In the genomic region with DNA sequence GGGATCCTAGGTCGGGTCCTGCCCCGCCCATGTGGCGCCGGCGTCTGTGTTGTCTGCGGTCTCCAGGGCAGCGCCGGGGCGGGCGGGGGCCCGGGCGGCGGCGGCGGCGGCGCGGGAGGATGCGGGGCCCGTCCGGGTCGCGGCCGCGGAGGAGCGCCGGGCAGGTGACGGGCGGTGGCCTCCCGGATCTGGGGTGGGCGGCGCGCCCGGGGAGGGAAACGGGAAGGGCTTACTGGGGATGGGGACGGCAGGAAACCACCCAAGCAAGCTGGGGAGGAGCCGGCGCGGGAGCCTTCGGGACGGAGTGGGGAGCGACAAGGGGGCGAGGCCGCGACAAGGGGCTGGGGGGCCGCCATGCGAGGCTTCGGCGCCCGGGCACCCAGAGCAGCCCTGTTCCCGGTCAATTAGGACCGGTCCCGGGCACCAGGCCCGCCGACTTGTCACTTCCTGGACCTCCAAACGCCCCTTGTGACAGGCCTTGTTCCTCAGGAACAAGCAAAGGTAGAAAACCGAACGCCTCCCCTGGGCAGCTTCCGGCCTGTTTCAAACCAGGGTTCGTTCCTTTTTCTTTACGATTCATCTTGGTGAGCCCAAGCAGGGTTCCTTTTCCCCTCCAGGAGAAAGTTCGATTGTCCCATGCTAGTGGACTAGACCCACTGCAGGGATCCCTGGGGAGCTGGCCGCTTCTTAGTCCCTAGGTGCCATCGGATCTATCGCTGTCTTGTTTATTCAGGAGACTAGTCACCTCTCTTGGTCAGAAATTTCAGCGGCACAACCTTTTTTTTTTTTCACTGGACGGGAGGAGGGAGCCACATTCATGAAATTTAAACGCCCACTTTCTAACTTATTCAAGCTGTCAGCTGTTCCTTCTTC, we compare ENCODE assay signal across 8 cellular contexts. TPM values are rescaled to one million over a fixed set of nuclear protein-coding genes. Genes with fewer than 3 reads are reported as not detected.
DNase-seq lines count a peak whose midpoint lies in the region; ATAC-seq and TF ChIP-seq lines count a peak whose summit lies in the region.

No MANE protein-coding gene starts in this region.

- intact Hi-C loops in lower lobe of right lung (cut with DNase I), result no loop called here

- ATAC-seq in GM19395 (IDR thresholded peaks at IDR 0.05; ENCODE audit: unreplicated experiment), result peak; percentile 55
- ATAC-seq in lower lobe of right lung, result peak; percentile 92 to 93

- H3K27ac ChIP-seq in lower lobe of right lung, result peak overlapping the region; percentile 92

- CTCF ChIA-PET in AG04449 (lab: Yijun Ruan, JAX), result interaction anchor here (0.8 to 1.5 kb wide), 12 partner anchors 8 to 302 kb away, joined by 3 to 8 read pairs (median 3); no protein-coding TSS in a partner anchor

- POLR2A ChIA-PET in AG04449 (lab: Yijun Ruan, JAX), result no interaction called here

- TF ChIP-seq CTCF in AG04449 (IDR thresholded peaks at IDR 0.05; ENCODE audit: insufficient read depth, low read length, missing control alignments) (no peak), lower lobe of right lung (IDR thresholded peaks at IDR 0.05) (no peak)

- peaks cover 8% of the 10 kb centered on the region for H3K36me3 ChIP-seq in lower lobe of right lung

- H3K9me3 ChIP-seq in lower lobe of right lung, result no peaks in the 10 kb centered on the region

- peak overlapping the region; percentile 65 for H3K4me3 ChIP-seq in AG04449 (ENCODE audit: low read depth, low read length)
- peak overlapping the region; percentile 73 for H3K4me3 ChIP-seq in lower lobe of right lung

- peak; percentile 70 for DNase-seq in AG04449 (ENCODE audit: low read depth, low spot score)
- DNase-seq in NCI-H1105 treated with DMSO at 0.1 percent for 48 hours (lab: John Stamatoyannopoulos, UW), result peak; percentile 71
- peak; percentile 17 to 24 for DNase-seq in activated CD4-positive, alpha-beta T cell treated with anti-CD3 and anti-CD28 coated beads, Interleukin-2, amount 50 U/mL, for 24 hours (ENCODE audit: low read depth in 1 of 2, low spot score in 1 of 2)
- peak; percentile 30 for DNase-seq in effector CD4-positive, alpha-beta T cell
- DNase-seq in lower lobe of right lung, result peak; percentile 82
- DNase-seq in stimulated activated CD4-positive, alpha-beta T cell treated with anti-CD3 and anti-CD28 coated beads, TNF-alpha, amount 100 ng/mL, for 24 hours (ENCODE audit: low read depth in 3 of 3), result peak; percentile 5 to 39 (median 8)
- DNase-seq in GM19240 (ENCODE audit: insufficient read length, low spot score), result no peak

- H3K4me1 ChIP-seq in lower lobe of right lung, result peaks cover 12% of the 10 kb centered on the region

- no peaks in the 10 kb centered on the region for H3K27me3 ChIP-seq in lower lobe of right lung (ENCODE audit: low read depth)

RNA-seq across cellular contexts. Expression of a gene that starts 0.5 kb away (rescaled TPM):
- 10.4 TPM for total RNA-seq in lower lobe of right lung

RNA-seq across cellular contexts. Expression of a gene that starts 44.7 kb away (rescaled TPM):
- 11.1 TPM for total RNA-seq in lower lobe of right lung
